Comparison of ENCODE assay signal across 1 cellular context in the genomic region with DNA sequence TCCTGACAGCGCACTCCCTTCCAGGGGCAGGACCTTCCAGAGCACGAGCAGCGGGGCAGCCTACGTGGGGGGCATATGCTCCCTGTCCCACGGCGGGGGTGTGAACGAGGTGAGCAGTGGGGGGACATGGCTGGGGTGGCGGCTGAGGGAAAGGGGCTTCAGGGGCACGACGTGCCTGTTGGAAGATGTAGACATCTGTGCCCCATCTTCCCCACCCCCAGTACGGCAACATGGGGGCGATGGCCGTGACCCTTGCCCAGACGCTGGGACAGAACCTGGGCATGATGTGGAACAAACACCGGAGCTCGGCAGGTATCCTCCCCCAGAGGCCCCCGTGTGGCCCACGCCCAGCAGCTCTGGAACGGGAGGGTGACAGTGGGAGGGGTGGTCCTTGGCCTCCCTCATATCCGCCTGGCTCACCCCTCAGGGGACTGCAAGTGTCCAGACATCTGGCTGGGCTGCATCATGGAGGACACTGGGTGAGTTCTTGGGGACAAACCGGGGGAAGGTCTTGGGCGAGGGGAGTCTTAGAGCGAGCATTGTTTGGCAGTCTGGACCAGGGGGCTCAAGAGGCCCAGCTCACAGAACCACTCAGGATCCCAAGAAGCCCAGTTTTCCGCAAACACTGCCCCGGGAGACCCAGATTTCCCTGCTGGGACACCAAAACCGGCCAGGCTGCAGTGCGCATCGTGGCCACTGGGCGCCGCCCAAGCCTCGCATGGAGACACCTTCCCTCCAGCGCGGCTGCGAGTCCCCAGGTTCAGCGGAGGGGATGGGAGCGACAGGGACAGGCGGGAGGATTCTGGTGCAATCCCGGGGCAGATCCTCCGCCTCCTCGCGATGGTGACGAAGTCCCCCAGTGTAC.
A peak's percentile ranks its signal among the peaks of the same experiment; 100 is the strongest.
TF ChIP-seq lines count a peak whose summit lies in the region.

No MANE protein-coding gene starts in this region.

TF ChIP-seq in HepG2, 621 proteins besides CTCF, POLR2A, EP300 and RAD21 (continued from another document and continues in another):
- TF ChIP-seq, protein P1, sequence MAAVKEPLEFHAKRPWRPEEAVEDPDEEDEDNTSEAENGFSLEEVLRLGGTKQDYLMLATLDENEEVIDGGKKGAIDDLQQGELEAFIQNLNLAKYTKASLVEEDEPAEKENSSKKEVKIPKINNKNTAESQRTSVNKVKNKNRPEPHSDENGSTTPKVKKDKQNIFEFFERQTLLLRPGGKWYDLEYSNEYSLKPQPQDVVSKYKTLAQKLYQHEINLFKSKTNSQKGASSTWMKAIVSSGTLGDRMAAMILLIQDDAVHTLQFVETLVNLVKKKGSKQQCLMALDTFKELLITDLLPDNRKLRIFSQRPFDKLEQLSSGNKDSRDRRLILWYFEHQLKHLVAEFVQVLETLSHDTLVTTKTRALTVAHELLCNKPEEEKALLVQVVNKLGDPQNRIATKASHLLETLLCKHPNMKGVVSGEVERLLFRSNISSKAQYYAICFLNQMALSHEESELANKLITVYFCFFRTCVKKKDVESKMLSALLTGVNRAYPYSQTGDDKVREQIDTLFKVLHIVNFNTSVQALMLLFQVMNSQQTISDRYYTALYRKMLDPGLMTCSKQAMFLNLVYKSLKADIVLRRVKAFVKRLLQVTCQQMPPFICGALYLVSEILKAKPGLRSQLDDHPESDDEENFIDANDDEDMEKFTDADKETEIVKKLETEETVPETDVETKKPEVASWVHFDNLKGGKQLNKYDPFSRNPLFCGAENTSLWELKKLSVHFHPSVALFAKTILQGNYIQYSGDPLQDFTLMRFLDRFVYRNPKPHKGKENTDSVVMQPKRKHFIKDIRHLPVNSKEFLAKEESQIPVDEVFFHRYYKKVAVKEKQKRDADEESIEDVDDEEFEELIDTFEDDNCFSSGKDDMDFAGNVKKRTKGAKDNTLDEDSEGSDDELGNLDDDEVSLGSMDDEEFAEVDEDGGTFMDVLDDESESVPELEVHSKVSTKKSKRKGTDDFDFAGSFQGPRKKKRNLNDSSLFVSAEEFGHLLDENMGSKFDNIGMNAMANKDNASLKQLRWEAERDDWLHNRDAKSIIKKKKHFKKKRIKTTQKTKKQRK (IDR thresholded peaks at IDR 0.05; ENCODE audit: low read length) = no peak
- TF ChIP-seq RARG (CRISPR knock-in tag; IDR thresholded peaks at IDR 0.05; ENCODE audit: low read depth) (no peak; the same call in 1 of the 2 replicates), PRDM4 (CRISPR knock-in tag; IDR thresholded peaks at IDR 0.05; ENCODE audit: borderline replicate concordance) (no peak), IKZF5 (CRISPR knock-in tag; IDR thresholded peaks at IDR 0.05) (no peak), ZNF598 (CRISPR knock-in tag; IDR thresholded peaks at IDR 0.05; ENCODE audit: borderline replicate concordance) (no peak; the same call in 1 of the 2 replicates), ZNF496 (CRISPR knock-in tag; IDR thresholded peaks at IDR 0.05; ENCODE audit: insufficient replicate concordance) (no peak), RNF219 (CRISPR knock-in tag; IDR thresholded peaks at IDR 0.05) (no peak), ZNF766 (CRISPR knock-in tag; IDR thresholded peaks at IDR 0.05; ENCODE audit: borderline replicate concordance) (no peak; the same call in 1 of the 2 replicates), SOX5 (CRISPR knock-in tag; IDR thresholded peaks at IDR 0.05; ENCODE audit: borderline replicate concordance) (no peak), ISX (CRISPR knock-in tag; conservative IDR thresholded peaks at IDR 0.05) (no peak), BHLHE40 (IDR thresholded peaks at IDR 0.05; ENCODE audit: low read length) (0 out of 2 replicates have a peak, but pooled peaks have one; percentile 42), PRDM15 (CRISPR knock-in tag; IDR thresholded peaks at IDR 0.05) (no peak), ZNF589 (CRISPR knock-in tag; conservative IDR thresholded peaks at IDR 0.05) (no peak), SRY (CRISPR knock-in tag; IDR thresholded peaks at IDR 0.05) (no peak), ZNF572 (CRISPR knock-in tag; IDR thresholded peaks at IDR 0.05) (no peak), JUN (CRISPR knock-in tag; IDR thresholded peaks at IDR 0.05) (no peak), RXRA (CRISPR knock-in tag; IDR thresholded peaks at IDR 0.05) (no peak), AHDC1 (CRISPR knock-in tag; IDR thresholded peaks at IDR 0.05; ENCODE audit: borderline replicate concordance) (0 out of 2 replicates have a peak, but pooled peaks have one; percentile 23), MTF1 (CRISPR knock-in tag; IDR thresholded peaks at IDR 0.05) (no peak), TMF1 (CRISPR knock-in tag; IDR thresholded peaks at IDR 0.05; ENCODE audit: low read depth) (no peak), KAT2B (IDR thresholded peaks at IDR 0.05; ENCODE audit: borderline replicate concordance, low read depth, low read length) (no peak), ZNF33A (CRISPR knock-in tag; IDR thresholded peaks at IDR 0.05; ENCODE audit: borderline replicate concordance) (no peak), THAP11 (CRISPR knock-in tag; IDR thresholded peaks at IDR 0.05) (0 out of 2 replicates have a peak, but pooled peaks have one; percentile 34), ZNF558 (CRISPR knock-in tag; IDR thresholded peaks at IDR 0.05; ENCODE audit: borderline replicate concordance) (no peak), WIZ (CRISPR knock-in tag; IDR thresholded peaks at IDR 0.05) (no peak), ZMAT3 (CRISPR knock-in tag; conservative IDR thresholded peaks at IDR 0.05) (no peak), ZNF839 (CRISPR knock-in tag; IDR thresholded peaks at IDR 0.05; ENCODE audit: borderline replicate concordance) (0 out of 2 replicates have a peak, but pooled peaks have one; percentile 22)
- TF ChIP-seq, protein P2, sequence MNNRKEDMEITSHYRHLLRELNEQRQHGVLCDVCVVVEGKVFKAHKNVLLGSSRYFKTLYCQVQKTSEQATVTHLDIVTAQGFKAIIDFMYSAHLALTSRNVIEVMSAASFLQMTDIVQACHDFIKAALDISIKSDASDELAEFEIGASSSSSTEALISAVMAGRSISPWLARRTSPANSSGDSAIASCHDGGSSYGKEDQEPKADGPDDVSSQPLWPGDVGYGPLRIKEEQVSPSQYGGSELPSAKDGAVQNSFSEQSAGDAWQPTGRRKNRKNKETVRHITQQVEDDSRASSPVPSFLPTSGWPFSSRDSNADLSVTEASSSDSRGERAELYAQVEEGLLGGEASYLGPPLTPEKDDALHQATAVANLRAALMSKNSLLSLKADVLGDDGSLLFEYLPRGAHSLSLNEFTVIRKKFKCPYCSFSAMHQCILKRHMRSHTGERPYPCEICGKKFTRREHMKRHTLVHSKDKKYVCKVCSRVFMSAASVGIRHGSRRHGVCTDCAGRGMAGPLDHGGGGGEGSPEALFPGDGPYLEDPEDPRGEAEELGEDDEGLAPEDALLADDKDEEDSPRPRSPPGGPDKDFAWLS (CRISPR knock-in tag; IDR thresholded peaks at IDR 0.05; ENCODE audit: borderline replicate concordance) = no peak
